In genomic region chr1:30416221-30416820, GRCh38 we compare ENCODE assay signal across 18 cellular contexts.
A peak's percentile ranks its signal among the peaks of the same experiment; 100 is the strongest.
DNase-seq lines count a peak whose midpoint lies in the region; ATAC-seq and TF ChIP-seq lines count a peak whose summit lies in the region.
"Had no signal": no experiment of that assay in that cellular context is flagged by ENCODE, and none has a peak within 500 bp of the region (broad histone marks: within the 10 kb centered on the region; RNA-seq: fewer than 3 reads in every experiment).

No MANE protein-coding gene starts in this region.

- no peaks in the 10 kb centered on the region for H3K4me1 ChIP-seq in vagina
- no peaks in the 10 kb centered on the region for H3K4me1 ChIP-seq in body of pancreas
- H3K4me1 ChIP-seq: A549 had no signal

- no peak for TF ChIP-seq POLR2A in vagina (IDR thresholded peaks at IDR 0.05)
- no peak for TF ChIP-seq POLR2A in body of pancreas (IDR thresholded peaks at IDR 0.05)

- peak; percentile 21 for DNase-seq in activated effector memory CD4-positive, alpha-beta T cell treated with anti-CD3 and anti-CD28 coated beads, Interleukin-2, amount 50 U/mL, for 16 hours
- DNase-seq in activated effector memory CD4-positive, alpha-beta T cell treated with Interleukin-2 at 50 U/mL for 16 hours, result no peak
- peak; percentile 2 for DNase-seq in activated T-helper 2 cell treated with anti-CD3 and anti-CD28 coated beads, Interferon-gamma antibody, Interleukin-2, Interleukin-4, amounts not matched to agents 10 μg/mL and 5 μg/mL and 100 μg/mL, durations not matched to agents 14 hours and 24 hours and 36 hours (ENCODE audit: low spot score)
- DNase-seq in neural crest cell (ENCODE audit: low read depth, low spot score), result peak; percentile 0
- DNase-seq in vagina (ENCODE audit: extremely low spot score in 2 of 2), result peak; percentile 70 to 81
- no peak for DNase-seq in activated naive CD4-positive, alpha-beta T cell treated with Interleukin-2 at 50 U/mL for 16 hours
- no peak for DNase-seq in body of pancreas
- DNase-seq: HCEC 1CT, MV-4-11, NCI-H1417, NCI-H187 treated with DMSO at 0.1 percent for 48 hours, NCI-H446 treated with DMSO at 0.1 percent for 48 hours, NCI-H748 treated with DMSO at 0.1 percent for 48 hours, OCI-M1, SIG-M5 had no signal

- H3K27ac ChIP-seq in vagina, result no peak overlapping the region
- no peak overlapping the region for H3K27ac ChIP-seq in body of pancreas
- H3K27ac ChIP-seq: A549, C4-2B had no signal

- intact Hi-C loops in activated T-helper 2 cell treated with anti-CD3 and anti-CD28 coated beads, Interferon-gamma antibody, Interleukin-2, Interleukin-4, amounts not matched to agents 10 μg/mL and 5 μg/mL and 100 μg/mL, durations not matched to agents 14 hours and 24 hours and 36 hours (cut with micrococcal nuclease), result no loop called here
- intact Hi-C loops in vagina (cut with DNase I) (no loop called here), body of pancreas (cut with DNase I) (no loop called here)

- H3K4me1 Mint-ChIP-seq in activated T-helper 2 cell treated with anti-CD3 and anti-CD28 coated beads, Interferon-gamma antibody, Interleukin-2, Interleukin-4, amounts not matched to agents 10 μg/mL and 5 μg/mL and 100 μg/mL, durations not matched to agents 14 hours and 24 hours and 36 hours (ENCODE audit: low read depth), result no peaks in the 10 kb centered on the region
- no peaks in the 10 kb centered on the region for H3K4me1 Mint-ChIP-seq in neural crest cell

- no peaks in the 10 kb centered on the region for H3K27me3 Mint-ChIP-seq in activated T-helper 2 cell treated with anti-CD3 and anti-CD28 coated beads, Interferon-gamma antibody, Interleukin-2, Interleukin-4, amounts not matched to agents 10 μg/mL and 5 μg/mL and 100 μg/mL, durations not matched to agents 14 hours and 24 hours and 36 hours (ENCODE audit: low read depth)
- H3K27me3 Mint-ChIP-seq in neural crest cell (ENCODE audit: low read depth), result no peaks in the 10 kb centered on the region

- H3K4me3 ChIP-seq in vagina, result no peak overlapping the region
- no peak overlapping the region for H3K4me3 ChIP-seq in body of pancreas
- H3K4me3 ChIP-seq: A549 had no signal

- WGBS in body of pancreas, 2 donors, result 65 to 71% methylated on average over 6 of the region's 6 CpGs

- H3K9me3 Mint-ChIP-seq in activated T-helper 2 cell treated with anti-CD3 and anti-CD28 coated beads, Interferon-gamma antibody, Interleukin-2, Interleukin-4, amounts not matched to agents 10 μg/mL and 5 μg/mL and 100 μg/mL, durations not matched to agents 14 hours and 24 hours and 36 hours, result no peaks in the 10 kb centered on the region
- H3K9me3 Mint-ChIP-seq in neural crest cell, result no peaks in the 10 kb centered on the region

- no peaks in the 10 kb centered on the region for H3K27me3 ChIP-seq in vagina
- no peaks in the 10 kb centered on the region for H3K27me3 ChIP-seq in body of pancreas

- H3K36me3 ChIP-seq in vagina (no peaks in the 10 kb centered on the region), body of pancreas (replicated peaks in 1 of 2; ENCODE audit: insufficient read depth in 1 of 2, low read depth in 2 of 2) (no peaks in the 10 kb centered on the region)

- TF ChIP-seq CTCF in neural crest cell (conservative IDR thresholded peaks at IDR 0.05), result no peak
- TF ChIP-seq CTCF in vagina (IDR thresholded peaks at IDR 0.05), result no peak
- no peak for TF ChIP-seq CTCF in body of pancreas (IDR thresholded peaks at IDR 0.05)

- no peak overlapping the region for H3K4me3 Mint-ChIP-seq in activated T-helper 2 cell treated with anti-CD3 and anti-CD28 coated beads, Interferon-gamma antibody, Interleukin-2, Interleukin-4, amounts not matched to agents 10 μg/mL and 5 μg/mL and 100 μg/mL, durations not matched to agents 14 hours and 24 hours and 36 hours (ENCODE audit: low read depth)
- no peak overlapping the region for H3K4me3 Mint-ChIP-seq in neural crest cell

- no peak overlapping the region for H3K27ac Mint-ChIP-seq in activated T-helper 2 cell treated with anti-CD3 and anti-CD28 coated beads, Interferon-gamma antibody, Interleukin-2, Interleukin-4, amounts not matched to agents 10 μg/mL and 5 μg/mL and 100 μg/mL, durations not matched to agents 14 hours and 24 hours and 36 hours
- peak overlapping the region; percentile 75 for H3K27ac Mint-ChIP-seq in neural crest cell (ENCODE audit: unreplicated experiment)

- ATAC-seq in HG03442 (IDR thresholded peaks at IDR 0.05; ENCODE audit: unreplicated experiment) (no peak), body of pancreas (no peak)
- ATAC-seq: A549 had no signal

- H3K36me3 Mint-ChIP-seq in activated T-helper 2 cell treated with anti-CD3 and anti-CD28 coated beads, Interferon-gamma antibody, Interleukin-2, Interleukin-4, amounts not matched to agents 10 μg/mL and 5 μg/mL and 100 μg/mL, durations not matched to agents 14 hours and 24 hours and 36 hours (ENCODE audit: low read depth), result no peaks in the 10 kb centered on the region
- H3K36me3 Mint-ChIP-seq in neural crest cell (ENCODE audit: low read depth), result no peaks in the 10 kb centered on the region

- no peaks in the 10 kb centered on the region for H3K9me3 ChIP-seq in vagina
- H3K9me3 ChIP-seq in body of pancreas, result no peaks in the 10 kb centered on the region
- H3K9me3 ChIP-seq: A549 had no signal

Comparison
In these comparisons a context has a peak if more than half of its experiments do, and no peak if none do; other contexts are left out.
1. DNase-seq: peak in activated effector memory CD4-positive, alpha-beta T cell treated with anti-CD3 and anti-CD28 coated beads, Interleukin-2, amount 50 U/mL, for 16 hours (single experiment), activated T-helper 2 cell treated with anti-CD3 and anti-CD28 coated beads, Interferon-gamma antibody, Interleukin-2, Interleukin-4, amounts not matched to agents 10 μg/mL and 5 μg/mL and 100 μg/mL, durations not matched to agents 14 hours and 24 hours and 36 hours (single experiment), neural crest cell (single experiment) and vagina (2 of 2); none in activated effector memory CD4-positive, alpha-beta T cell treated with Interleukin-2 at 50 U/mL for 16 hours (single experiment), activated naive CD4-positive, alpha-beta T cell treated with Interleukin-2 at 50 U/mL for 16 hours (single experiment) and body of pancreas (0 of 4).